Comparison of ENCODE assay signal across 9 cellular contexts in genomic region chr4:127708985-127709384, GRCh38. TPM values are rescaled to one million over a fixed set of nuclear protein-coding genes. Genes with fewer than 3 reads are reported as not detected.
DNase-seq lines count a peak whose midpoint lies in the region; ATAC-seq lines count a peak whose summit lies in the region.
"Had no signal": no experiment of that assay in that cellular context is flagged by ENCODE, and none has a peak within 500 bp of the region (broad histone marks: within the 10 kb centered on the region; RNA-seq: fewer than 3 reads in every experiment).

No MANE protein-coding gene starts in this region.

- peaks cover 3 to 4% of the 10 kb centered on the region in 2 donors for H3K36me3 ChIP-seq in esophagus (ENCODE audit: control insufficient read depth in 2 of 2, insufficient read depth in 2 of 2, low read length in 1 of 2)
- peaks cover 13 to 78% of the 10 kb centered on the region in 2 donors for H3K36me3 ChIP-seq in neuronal stem cell (replicated peaks in 1 of 2; ENCODE audit: control insufficient read depth in 2 of 2, insufficient read depth in 2 of 2, low read length in 2 of 2)

- WGBS in esophagus, 2 donors: 26 to 30% methylated on average over 5 of the region's 5 CpGs
- WGBS in neuronal stem cell (ENCODE audit: extremely low coverage in 2 of 2, insufficient read length in 2 of 2, insufficient replicate concordance in 1 of 2), 2 donors: no CpG with 5 or more reads among the region's 5 CpGs

- H2AK5ac ChIP-seq in neuronal stem cell (ENCODE audit: low read depth, low read length): no peak overlapping the region

- H3K4me1 ChIP-seq in esophagus (ENCODE audit: control insufficient read depth in 2 of 2, insufficient read depth in 2 of 2, low read length in 1 of 2) (no peaks in the 10 kb centered on the region), neuronal stem cell (ENCODE audit: control insufficient read depth in 2 of 2, insufficient read depth in 1 of 2, low read depth in 1 of 2, low read length in 2 of 2) (peaks cover 0 to 3% of the 10 kb centered on the region in 2 donors)

- H4K8ac ChIP-seq in neuronal stem cell (ENCODE audit: low read depth, low read length): no peak overlapping the region

- H3K27ac ChIP-seq in esophagus (ENCODE audit: low read depth in 2 of 2, low read length in 1 of 2): peak overlapping the region; percentile 81 to 88
- H3K27ac ChIP-seq in neuronal stem cell (replicated peaks; ENCODE audit: low read length): peak overlapping the region; percentile 50

- no peaks in the 10 kb centered on the region for H3K79me1 ChIP-seq in neuronal stem cell (ENCODE audit: low read depth, low read length)

- H3K4me3 ChIP-seq in esophagus (ENCODE audit: low read depth in 1 of 2, low read length in 2 of 2): no peak overlapping the region
- no peak overlapping the region for H3K4me3 ChIP-seq in neuronal stem cell (ENCODE audit: low read length in 2 of 2)

- no peak overlapping the region for H4K91ac ChIP-seq in neuronal stem cell (ENCODE audit: low read depth, low read length, poor library complexity)

- H2BK15ac ChIP-seq in neuronal stem cell (ENCODE audit: low read length): no peak overlapping the region

- no peak overlapping the region for H3K23ac ChIP-seq in neuronal stem cell (ENCODE audit: low read depth, low read length, poor library complexity)

- H3K4ac ChIP-seq in neuronal stem cell (ENCODE audit: low read length): no peak overlapping the region

- no peak overlapping the region for H2BK12ac ChIP-seq in neuronal stem cell (ENCODE audit: low read length)

- no peak overlapping the region for H3K18ac ChIP-seq in neuronal stem cell (ENCODE audit: low read length)

- H3K9me3 ChIP-seq in esophagus (ENCODE audit: control insufficient read depth in 2 of 2, insufficient read depth in 1 of 2, low read depth in 1 of 2, low read length in 1 of 2): no peaks in the 10 kb centered on the region
- peaks cover 4 to 17% of the 10 kb centered on the region in 2 donors for H3K9me3 ChIP-seq in neuronal stem cell (replicated peaks in 1 of 2; ENCODE audit: control insufficient read depth in 2 of 2, insufficient read depth in 1 of 2, low read depth in 1 of 2, low read length in 2 of 2)

- no peak for ATAC-seq in HG03565 (IDR thresholded peaks at IDR 0.05; ENCODE audit: unreplicated experiment)
- ATAC-seq in GM21423 (IDR thresholded peaks at IDR 0.05; ENCODE audit: unreplicated experiment): no peak

- H3K27me3 ChIP-seq in esophagus (ENCODE audit: control insufficient read depth in 1 of 2, insufficient read depth in 2 of 2, low read length in 2 of 2): no peaks in the 10 kb centered on the region
- no peaks in the 10 kb centered on the region for H3K27me3 ChIP-seq in neuronal stem cell (ENCODE audit: control insufficient read depth in 3 of 3, insufficient read depth in 3 of 3, low read depth in 1 of 3, low read length in 3 of 3)

- H2BK5ac ChIP-seq in neuronal stem cell (ENCODE audit: low read length): no peak overlapping the region

- no peak overlapping the region for H3K14ac ChIP-seq in neuronal stem cell (ENCODE audit: low read length)

- H2BK120ac ChIP-seq in neuronal stem cell (ENCODE audit: low read depth, low read length): no peak overlapping the region

- no peak overlapping the region for H3K9ac ChIP-seq in neuronal stem cell (ENCODE audit: low read depth, low read length, poor library complexity)

- no peak overlapping the region for H2AFZ ChIP-seq in neuronal stem cell (ENCODE audit: low read length)

- DNase-seq in DMS153 (lab: John Stamatoyannopoulos, UW) (peak; percentile 73), NCI-H446 treated with DMSO at 0.1 percent for 48 hours (lab: John Stamatoyannopoulos, UW) (peak; percentile 5), neuronal stem cell (ENCODE audit: low spot score) (no peak), NOMO-1 (lab: John Stamatoyannopoulos, UW; ENCODE audit: unreplicated experiment in 2 of 2) (no peak), midbrain (lab: John Stamatoyannopoulos, UW) (no peak)
- DNase-seq: activated T-cell treated with anti-CD3 and anti-CD28 coated beads, Interleukin-2, amount 50 U/mL, for 1 hour had no signal

- no peak overlapping the region for H3K4me2 ChIP-seq in neuronal stem cell (ENCODE audit: insufficient read depth, low read length, poor library complexity, severe bottlenecking)

RNA-seq across cellular contexts. Expression of gene SLC25A31, which starts 21.2 kb away (rescaled TPM):
- not detected for polyA plus RNA-seq in esophagus
- not detected for polyA plus RNA-seq in neuronal stem cell (2013, experiment 1 of 2)
- polyA plus RNA-seq in neuronal stem cell (2013, experiment 2 of 2): 0.01 TPM

Comparison
In these comparisons a context has a peak if more than half of its experiments do, and no peak if none do; other contexts are left out.
1. DNase-seq: peak in DMS153 (single experiment) and NCI-H446 treated with DMSO at 0.1 percent for 48 hours (single experiment); none in neuronal stem cell (single experiment), NOMO-1 (0 of 2) and midbrain (single experiment).